ENCODE assay signal across 22 cellular contexts in genomic region chr9:137751616-137752015, GRCh38.
DNase-seq lines count a peak whose midpoint lies in the region; ATAC-seq, FAIRE-seq and TF ChIP-seq lines count a peak whose summit lies in the region.
"Had no signal": no experiment of that assay in that cellular context is flagged by ENCODE, and none has a peak within 500 bp of the region (broad histone marks: within the 10 kb centered on the region; RNA-seq: fewer than 3 reads in every experiment).

No MANE protein-coding gene starts in this region.

- H3K18ac ChIP-seq in neuronal stem cell (ENCODE audit: low read length) = no peak overlapping the region

- CTCF ChIA-PET in GM12878 (lab: Yijun Ruan, JAX) = no interaction called here

- TF ChIP-seq RAD21 in GM12878 (IDR thresholded peaks at IDR 0.05; ENCODE audit: insufficient read depth, low read depth, low read length) = no peak

- peaks cover 28 to 54% of the 10 kb centered on the region in 2 experiments for H3K36me3 ChIP-seq in GM12878 (ENCODE audit: control insufficient read depth in 2 of 2, insufficient read depth in 2 of 2, low read length in 1 of 2)
- peaks cover 36 to 86% of the 10 kb centered on the region in 2 donors for H3K36me3 ChIP-seq in neuronal stem cell (replicated peaks in 1 of 2; ENCODE audit: control insufficient read depth in 2 of 2, insufficient read depth in 2 of 2, low read length in 2 of 2)

- H3K27me3 ChIP-seq in GM12878 (replicated peaks in 1 of 2; ENCODE audit: control insufficient read depth in 2 of 2, insufficient read depth in 2 of 2, low read length in 1 of 2) (no peaks in the 10 kb centered on the region), neuronal stem cell (ENCODE audit: control insufficient read depth in 3 of 3, insufficient read depth in 3 of 3, low read depth in 1 of 3, low read length in 3 of 3) (no peaks in the 10 kb centered on the region)

- H3K27ac Mint-ChIP-seq in natural killer cell = peak overlapping the region; percentile 42 to 71
- H3K27ac Mint-ChIP-seq in natural killer cell treated with Interleukin-12 subunit alpha and Interleukin-12 subunit beta and Interleukin-15 and Interleukin-18, amount 100 ng/mL, for 72 hours = peak overlapping the region in 1 of 2 donors; percentile 28
- H3K27ac Mint-ChIP-seq in stimulated activated naive B cell treated with anti-CD40 and anti-IgM and Interleukin-4, amounts not matched to agents 10 μg/mL and 1 μg/mL and 100 μg/mL, for 72 hours = peak overlapping the region; percentile 79

- H3K14ac ChIP-seq in neuronal stem cell (ENCODE audit: low read length) = no peak overlapping the region

- peaks cover 19% of the 10 kb centered on the region for H3K4me1 ChIP-seq in GM12878 (ENCODE audit: control insufficient read depth, insufficient read depth, low read length)
- H3K4me1 ChIP-seq in neuronal stem cell (ENCODE audit: control insufficient read depth in 2 of 2, insufficient read depth in 1 of 2, low read depth in 1 of 2, low read length in 2 of 2) = peaks cover 0 to 8% of the 10 kb centered on the region in 2 donors
- H3K4me1 ChIP-seq: A549 had no signal

- H3K27ac ChIP-seq in GM12878 (ENCODE audit: control insufficient read depth, insufficient read depth) (no peak overlapping the region), neuronal stem cell (replicated peaks; ENCODE audit: low read length) (no peak overlapping the region)
- H3K27ac ChIP-seq: A549 had no signal

- H2BK12ac ChIP-seq in neuronal stem cell (ENCODE audit: low read length) = no peak overlapping the region

- no peak overlapping the region for H4K8ac ChIP-seq in neuronal stem cell (ENCODE audit: low read depth, low read length)

- no peaks in the 10 kb centered on the region for H3K27me3 Mint-ChIP-seq in natural killer cell (ENCODE audit: low read depth in 2 of 2)
- H3K27me3 Mint-ChIP-seq in natural killer cell treated with Interleukin-12 subunit alpha and Interleukin-12 subunit beta and Interleukin-15 and Interleukin-18, amount 100 ng/mL, for 72 hours = no peaks in the 10 kb centered on the region
- H3K27me3 Mint-ChIP-seq in stimulated activated naive B cell treated with anti-CD40 and anti-IgM and Interleukin-4, amounts not matched to agents 10 μg/mL and 1 μg/mL and 100 μg/mL, for 72 hours = no peaks in the 10 kb centered on the region
- H3K27me3 Mint-ChIP-seq: CD4-positive, alpha-beta memory T cell had no signal

- peaks cover 13% of the 10 kb centered on the region for H3K79me1 ChIP-seq in neuronal stem cell (ENCODE audit: low read depth, low read length)

- TF ChIP-seq CTCF in natural killer cell (IDR thresholded peaks at IDR 0.05) (no peak), GM12878 (IDR thresholded peaks at IDR 0.05 in 2 of 3, conservative IDR thresholded peaks at IDR 0.05 in 1 of 3; ENCODE audit: control insufficient read depth in 2 of 3, extremely low read depth in 1 of 3, insufficient read depth in 1 of 3, low read depth in 3 of 3, low read length in 3 of 3) (no peak)

- POLR2A ChIA-PET in GM12878 (lab: Charles Lee) = no interaction called here

- no peak overlapping the region for H2AK5ac ChIP-seq in neuronal stem cell (ENCODE audit: low read depth, low read length)

- H3K4me1 Mint-ChIP-seq in natural killer cell = peaks cover 23 to 29% of the 10 kb centered on the region in 2 donors
- H3K4me1 Mint-ChIP-seq in natural killer cell treated with Interleukin-12 subunit alpha and Interleukin-12 subunit beta and Interleukin-15 and Interleukin-18, amount 100 ng/mL, for 72 hours (ENCODE audit: low read depth in 2 of 2) = peaks cover 9 to 29% of the 10 kb centered on the region in 2 donors
- peaks cover 24 to 53% of the 10 kb centered on the region in 2 donors for H3K4me1 Mint-ChIP-seq in stimulated activated naive B cell treated with anti-CD40 and anti-IgM and Interleukin-4, amounts not matched to agents 10 μg/mL and 1 μg/mL and 100 μg/mL, for 72 hours

- no TSS peak for BruUV-seq in GM12878 (replicated peaks; lab: Mats Ljungman, UMichigan)

- in situ Hi-C loops in GM12878 (cut with MboI) = no loop called here

- ATAC-seq in natural killer cell = no peak
- ATAC-seq in natural killer cell treated with Interleukin-12 subunit alpha and Interleukin-12 subunit beta and Interleukin-15 and Interleukin-18, amount 100 ng/mL, for 72 hours = no peak
- no peak for ATAC-seq in GM12878
- ATAC-seq in stimulated activated naive B cell treated with anti-CD40 and anti-IgM and Interleukin-4, amounts not matched to agents 10 μg/mL and 1 μg/mL and 100 μg/mL, for 72 hours (replicated peaks) = no peak
- ATAC-seq in HG03280 (IDR thresholded peaks at IDR 0.05; ENCODE audit: unreplicated experiment) = no peak
- ATAC-seq in HG02884 (IDR thresholded peaks at IDR 0.05; ENCODE audit: unreplicated experiment) = no peak
- no peak for ATAC-seq in GM18867 (IDR thresholded peaks at IDR 0.05; ENCODE audit: unreplicated experiment)
- ATAC-seq: A549 had no signal

- SMC1A ChIA-PET in GM12878 (lab: Charles Lee; ENCODE audit: uncharacterized antibody, unreplicated experiment) = no interaction called here

- no peaks in the 10 kb centered on the region for H4K20me1 ChIP-seq in GM12878 (ENCODE audit: control insufficient read depth, insufficient read depth)

- WGBS in GM12878 (ENCODE audit: insufficient coverage, insufficient replicate concordance, low lambda C conversion rate, missing lambda C conversion rate) = 95% methylated on average over 5 of the region's 5 CpGs
- no CpG with 5 or more reads among the region's 5 CpGs for WGBS in neuronal stem cell (ENCODE audit: extremely low coverage in 2 of 2, insufficient read length in 2 of 2, insufficient replicate concordance in 1 of 2), 2 donors

- H3K23ac ChIP-seq in neuronal stem cell (ENCODE audit: low read depth, low read length, poor library complexity) = peak overlapping the region; percentile 59

- no peak overlapping the region for H2BK120ac ChIP-seq in neuronal stem cell (ENCODE audit: low read depth, low read length)

- peaks cover 8% of the 10 kb centered on the region for H3K79me2 ChIP-seq in GM12878 (ENCODE audit: control insufficient read depth, insufficient read depth, low read length)

- H3K4me2 ChIP-seq in GM12878 (ENCODE audit: control insufficient read depth, insufficient read depth) (no peak overlapping the region), neuronal stem cell (ENCODE audit: insufficient read depth, low read length, poor library complexity, severe bottlenecking) (no peak overlapping the region)
- H3K4me2 ChIP-seq: A549 had no signal

- peaks cover 0 to 3% of the 10 kb centered on the region in 2 donors for H3K9me3 Mint-ChIP-seq in natural killer cell
- H3K9me3 Mint-ChIP-seq in natural killer cell treated with Interleukin-12 subunit alpha and Interleukin-12 subunit beta and Interleukin-15 and Interleukin-18, amount 100 ng/mL, for 72 hours = peaks cover 7% of the 10 kb centered on the region
- peaks cover 7 to 9% of the 10 kb centered on the region in 2 donors for H3K9me3 Mint-ChIP-seq in stimulated activated naive B cell treated with anti-CD40 and anti-IgM and Interleukin-4, amounts not matched to agents 10 μg/mL and 1 μg/mL and 100 μg/mL, for 72 hours

- 0 out of 2 replicates have a peak, but pooled peaks have one; percentile 30 for TF ChIP-seq POLR2A in GM12878 (IDR thresholded peaks at IDR 0.05; ENCODE audit: low read depth, low read length)

- no peak overlapping the region for H4K91ac ChIP-seq in neuronal stem cell (ENCODE audit: low read depth, low read length, poor library complexity)

- H2BK5ac ChIP-seq in neuronal stem cell (ENCODE audit: low read length) = no peak overlapping the region

- FAIRE-seq in GM12878 (lab: Jason Lieb, UNC) = no peak
- FAIRE-seq: A549, G401.6, GM18507 had no signal

- H3K4me3 ChIP-seq in GM12878 (no peak overlapping the region), neuronal stem cell (ENCODE audit: low read length in 2 of 2) (no peak overlapping the region)
- H3K4me3 ChIP-seq: A549 had no signal

- H2AFZ ChIP-seq in GM12878 (ENCODE audit: control insufficient read depth, low read depth, low read length) (no peak overlapping the region), neuronal stem cell (ENCODE audit: low read length) (no peak overlapping the region)

- no peak overlapping the region for H2BK15ac ChIP-seq in neuronal stem cell (ENCODE audit: low read length)

- intact Hi-C loops in natural killer cell (cut with micrococcal nuclease) (loop anchor here (10.0 kb wide), 1 partner anchor 77 kb away; no protein-coding TSS in a partner anchor), GM12878 (cut with micrococcal nuclease; ENCODE audit: unreplicated experiment) (no loop called here)

- RAD21 ChIA-PET in GM12878 (lab: Charles Lee; ENCODE audit: unreplicated experiment) = no interaction called here

- DNase-seq in natural killer cell (no peak), GM12878 (ENCODE audit: low read depth, low spot score) (no peak), neuronal stem cell (ENCODE audit: low spot score) (no peak)
- no peak for DNase-seq in natural killer cell treated with Interleukin-12 subunit alpha and Interleukin-12 subunit beta and Interleukin-15 and Interleukin-18, amount 100 ng/mL, for 72 hours (ENCODE audit: low spot score)
- DNase-seq in stimulated activated naive B cell treated with anti-CD40 and anti-IgM and Interleukin-4, amounts not matched to agents 10 μg/mL and 1 μg/mL and 100 μg/mL, for 72 hours = no peak
- DNase-seq: 8988T; ACHN; AML-193; C1 segment of cervical spinal cord; Calu3; CD4-positive, alpha-beta memory T cell; COR-L47; DND-41; GOT3; H7; HCEC 1CT had no signal

- H3K36me3 Mint-ChIP-seq in natural killer cell = peaks cover 18% of the 10 kb centered on the region
- H3K36me3 Mint-ChIP-seq in natural killer cell treated with Interleukin-12 subunit alpha and Interleukin-12 subunit beta and Interleukin-15 and Interleukin-18, amount 100 ng/mL, for 72 hours = peaks cover 26% of the 10 kb centered on the region
- H3K36me3 Mint-ChIP-seq in stimulated activated naive B cell treated with anti-CD40 and anti-IgM and Interleukin-4, amounts not matched to agents 10 μg/mL and 1 μg/mL and 100 μg/mL, for 72 hours = peaks cover 68 to 79% of the 10 kb centered on the region in 2 donors

- no peak overlapping the region for H3K4me3 Mint-ChIP-seq in natural killer cell
- H3K4me3 Mint-ChIP-seq in natural killer cell treated with Interleukin-12 subunit alpha and Interleukin-12 subunit beta and Interleukin-15 and Interleukin-18, amount 100 ng/mL, for 72 hours = no peak overlapping the region
- H3K4me3 Mint-ChIP-seq in stimulated activated naive B cell treated with anti-CD40 and anti-IgM and Interleukin-4, amounts not matched to agents 10 μg/mL and 1 μg/mL and 100 μg/mL, for 72 hours = no peak overlapping the region
- H3K4me3 Mint-ChIP-seq: CD4-positive, alpha-beta memory T cell had no signal

- no peak for TF ChIP-seq EP300 in GM12878 (IDR thresholded peaks at IDR 0.05; ENCODE audit: borderline replicate concordance in 1 of 2, control insufficient read depth in 1 of 2, low read depth in 2 of 2, low read length in 2 of 2)

- H3K4ac ChIP-seq in neuronal stem cell (ENCODE audit: low read length) = no peak overlapping the region

- H3K9me3 ChIP-seq in GM12878 (replicated peaks; ENCODE audit: control insufficient read depth, insufficient read depth, low read length) (peaks cover 9% of the 10 kb centered on the region; the same call in 2 of the 3 replicates), neuronal stem cell (replicated peaks in 1 of 2; ENCODE audit: control insufficient read depth in 2 of 2, insufficient read depth in 1 of 2, low read depth in 1 of 2, low read length in 2 of 2) (peaks cover 8 to 15% of the 10 kb centered on the region in 2 donors)
- H3K9me3 ChIP-seq: A549 had no signal

- no peak overlapping the region for H3K9ac ChIP-seq in GM12878 (ENCODE audit: control insufficient read depth, insufficient read depth, low read length)
- H3K9ac ChIP-seq in neuronal stem cell (ENCODE audit: low read depth, low read length, poor library complexity) = no peak overlapping the region
